21 cellular contexts compared by ENCODE assay signal in genomic region chr11:73173755-73174494, GRCh38. TPM values are rescaled to one million over a fixed set of nuclear protein-coding genes. Genes with fewer than 3 reads are reported as not detected.
A peak's percentile ranks its signal among the peaks of the same experiment; 100 is the strongest.
DNase-seq lines count a peak whose midpoint lies in the region; ATAC-seq lines count a peak whose summit lies in the region.
"Had no signal": no experiment of that assay in that cellular context is flagged by ENCODE, and none has a peak within 500 bp of the region (broad histone marks: within the 10 kb centered on the region; RNA-seq: fewer than 3 reads in every experiment).

No MANE protein-coding gene starts in this region.

- H3K27ac Mint-ChIP-seq in CD4-positive, CD25-positive, alpha-beta regulatory T cell: peak overlapping the region in 2 of 3 donors; percentile 65 to 81
- peak overlapping the region; percentile 39 to 70 for H3K27ac Mint-ChIP-seq in effector memory CD8-positive, alpha-beta T cell
- peak overlapping the region in 1 of 2 donors; percentile 51 for H3K27ac Mint-ChIP-seq in natural killer cell treated with Interleukin-12 subunit alpha and Interleukin-12 subunit beta and Interleukin-15 and Interleukin-18, amount 100 ng/mL, for 72 hours
- H3K27ac Mint-ChIP-seq: activated naive CD4-positive, alpha-beta T cell treated with anti-CD3 and anti-CD28 coated beads, Interleukin-2, amount 50 U/mL, for 72 hours; type B pancreatic cell had no signal

- no peak overlapping the region for H3K4me3 Mint-ChIP-seq in CD4-positive, CD25-positive, alpha-beta regulatory T cell
- H3K4me3 Mint-ChIP-seq in effector memory CD8-positive, alpha-beta T cell: no peak overlapping the region
- H3K4me3 Mint-ChIP-seq in natural killer cell treated with Interleukin-12 subunit alpha and Interleukin-12 subunit beta and Interleukin-15 and Interleukin-18, amount 100 ng/mL, for 72 hours: no peak overlapping the region
- H3K4me3 Mint-ChIP-seq: type B pancreatic cell had no signal

- H3K27me3 ChIP-seq in CD4-positive, CD25-positive, alpha-beta regulatory T cell (ENCODE audit: control insufficient read depth, insufficient read depth, low read length): no peaks in the 10 kb centered on the region
- no peaks in the 10 kb centered on the region for H3K27me3 ChIP-seq in skeletal muscle tissue (ENCODE audit: control insufficient read depth in 3 of 3, insufficient read depth in 3 of 3, low read length in 3 of 3)
- H3K27me3 ChIP-seq: dorsolateral prefrontal cortex, hepatocyte had no signal

- H3K36me3 ChIP-seq in CD4-positive, CD25-positive, alpha-beta regulatory T cell (ENCODE audit: control insufficient read depth, insufficient read depth, low read length): no peaks in the 10 kb centered on the region
- no peaks in the 10 kb centered on the region for H3K36me3 ChIP-seq in skeletal muscle tissue (ENCODE audit: control insufficient read depth in 3 of 3, insufficient read depth in 3 of 3, low read length in 3 of 3)

- no peaks in the 10 kb centered on the region for H3K36me3 Mint-ChIP-seq in CD4-positive, CD25-positive, alpha-beta regulatory T cell
- H3K36me3 Mint-ChIP-seq in effector memory CD8-positive, alpha-beta T cell (ENCODE audit: insufficient read depth): no peaks in the 10 kb centered on the region
- H3K36me3 Mint-ChIP-seq in natural killer cell treated with Interleukin-12 subunit alpha and Interleukin-12 subunit beta and Interleukin-15 and Interleukin-18, amount 100 ng/mL, for 72 hours: no peaks in the 10 kb centered on the region
- H3K36me3 Mint-ChIP-seq: activated naive CD4-positive, alpha-beta T cell treated with anti-CD3 and anti-CD28 coated beads, Interleukin-2, amount 50 U/mL, for 72 hours; type B pancreatic cell had no signal

- H3K9ac ChIP-seq in skeletal muscle tissue (ENCODE audit: low read depth in 1 of 3, low read length in 3 of 3): peak overlapping the region in 2 of 3 donors; percentile 36 to 69

- H3K27ac ChIP-seq in CD4-positive, CD25-positive, alpha-beta regulatory T cell (ENCODE audit: insufficient read depth, low read length, poor library complexity, severe bottlenecking): no peak overlapping the region
- no peak overlapping the region for H3K27ac ChIP-seq in skeletal muscle tissue (ENCODE audit: low read depth, low read length)
- H3K27ac ChIP-seq: dorsolateral prefrontal cortex, hepatocyte had no signal

- no peaks in the 10 kb centered on the region for H3K9me3 ChIP-seq in CD4-positive, CD25-positive, alpha-beta regulatory T cell (ENCODE audit: control insufficient read depth in 2 of 2, low read length in 2 of 2)
- H3K9me3 ChIP-seq in skeletal muscle tissue (ENCODE audit: control insufficient read depth in 3 of 3, low read length in 3 of 3): no peaks in the 10 kb centered on the region

- H3K9me3 Mint-ChIP-seq in CD4-positive, CD25-positive, alpha-beta regulatory T cell: peaks cover 0 to 4% (median 0%) of the 10 kb centered on the region in 7 donors
- no peaks in the 10 kb centered on the region for H3K9me3 Mint-ChIP-seq in effector memory CD8-positive, alpha-beta T cell
- H3K9me3 Mint-ChIP-seq in natural killer cell treated with Interleukin-12 subunit alpha and Interleukin-12 subunit beta and Interleukin-15 and Interleukin-18, amount 100 ng/mL, for 72 hours: no peaks in the 10 kb centered on the region
- H3K9me3 Mint-ChIP-seq: activated naive CD4-positive, alpha-beta T cell treated with anti-CD3 and anti-CD28 coated beads, Interleukin-2, amount 50 U/mL, for 72 hours; type B pancreatic cell had no signal

- DNase-seq in CD4-positive, CD25-positive, alpha-beta regulatory T cell: no peak
- no peak for DNase-seq in effector memory CD8-positive, alpha-beta T cell
- DNase-seq in left lobe of liver (ENCODE audit: low spot score): peak; percentile 94
- DNase-seq in GF-D8 (lab: John Stamatoyannopoulos, UW): no peak
- DNase-seq in natural killer cell treated with Interleukin-12 subunit alpha and Interleukin-12 subunit beta and Interleukin-15 and Interleukin-18, amount 100 ng/mL, for 72 hours (ENCODE audit: low spot score): no peak
- no peak for DNase-seq in GM19238 (ENCODE audit: insufficient read length, low spot score)
- DNase-seq in mesenteric fat pad (ENCODE audit: low spot score): no peak
- DNase-seq: activated CD4-positive, alpha-beta T cell treated with anti-CD3 and anti-CD28 coated beads, Interleukin-2, amount 50 U/mL, for 1 hour; activated T-cell treated with anti-CD3 and anti-CD28 coated beads for 4 hours; C1 segment of cervical spinal cord; H7; islet precursor cell; Kasumi-1; NCI-H1417 treated with DMSO at 0.1 percent for 48 hours; occipital lobe; stimulated activated CD4-positive, alpha-beta T cell treated with anti-CD3 and anti-CD28 coated beads, Interleukin-4, amount 100 ng/mL, for 24 hours had no signal

- H3K4me3 ChIP-seq in CD4-positive, CD25-positive, alpha-beta regulatory T cell (ENCODE audit: low read depth, low read length): no peak overlapping the region
- H3K4me3 ChIP-seq in skeletal muscle tissue (ENCODE audit: low read length in 3 of 3): no peak overlapping the region
- H3K4me3 ChIP-seq: dorsolateral prefrontal cortex, hepatocyte had no signal

- ATAC-seq in CD4-positive, CD25-positive, alpha-beta regulatory T cell (ENCODE audit: low read depth in 2 of 2): no peak
- no peak for ATAC-seq in effector memory CD8-positive, alpha-beta T cell (replicated peaks)
- ATAC-seq in left lobe of liver: peak; percentile 88
- no peak for ATAC-seq in natural killer cell treated with Interleukin-12 subunit alpha and Interleukin-12 subunit beta and Interleukin-15 and Interleukin-18, amount 100 ng/mL, for 72 hours
- ATAC-seq: activated naive CD4-positive, alpha-beta T cell treated with anti-CD3 and anti-CD28 coated beads, Interleukin-2, amount 50 U/mL, for 72 hours had no signal

- H3K4me1 ChIP-seq in CD4-positive, CD25-positive, alpha-beta regulatory T cell (ENCODE audit: control insufficient read depth, insufficient read depth, low read length, poor library complexity, severe bottlenecking): no peaks in the 10 kb centered on the region
- H3K4me1 ChIP-seq in skeletal muscle tissue (ENCODE audit: control insufficient read depth in 3 of 3, insufficient read depth in 3 of 3, low read length in 3 of 3): peaks cover 23 to 66% (median 62%) of the 10 kb centered on the region in 3 donors

- H3K4me1 Mint-ChIP-seq in CD4-positive, CD25-positive, alpha-beta regulatory T cell: peaks cover 0 to 18% (median 11%) of the 10 kb centered on the region in 4 donors
- H3K4me1 Mint-ChIP-seq in effector memory CD8-positive, alpha-beta T cell (ENCODE audit: low read depth in 2 of 2): peaks cover 0 to 6% of the 10 kb centered on the region in 2 donors
- H3K4me1 Mint-ChIP-seq in natural killer cell treated with Interleukin-12 subunit alpha and Interleukin-12 subunit beta and Interleukin-15 and Interleukin-18, amount 100 ng/mL, for 72 hours (ENCODE audit: low read depth in 2 of 2): peaks cover 11 to 16% of the 10 kb centered on the region in 2 donors

- peaks cover 6% of the 10 kb centered on the region for H3K27me3 Mint-ChIP-seq in CD4-positive, CD25-positive, alpha-beta regulatory T cell
- H3K27me3 Mint-ChIP-seq in effector memory CD8-positive, alpha-beta T cell: peaks cover 0 to 4% of the 10 kb centered on the region in 2 donors
- H3K27me3 Mint-ChIP-seq in natural killer cell treated with Interleukin-12 subunit alpha and Interleukin-12 subunit beta and Interleukin-15 and Interleukin-18, amount 100 ng/mL, for 72 hours: peaks cover 0 to 3% of the 10 kb centered on the region in 2 donors

RNA-seq across cellular contexts. Expression of gene FCHSD2, which starts 31.8 kb away (rescaled TPM):
- total RNA-seq in CD4-positive, CD25-positive, alpha-beta regulatory T cell: 56.6 TPM
- 10 to 100 TPM; 13.5 to 22.8 (median 19.5) TPM for polyA plus RNA-seq in CD4-positive, CD25-positive, alpha-beta regulatory T cell
- 19.2 TPM for total RNA-seq in left lobe of liver
- total RNA-seq in skeletal muscle tissue: 19.8 TPM
- 10 to 100 TPM; 58.8 to 77.3 TPM for total RNA-seq in natural killer cell treated with Interleukin-12 subunit alpha and Interleukin-12 subunit beta and Interleukin-15 and Interleukin-18, amount 100 ng/mL, for 72 hours
- 54.9 TPM for total RNA-seq in mesenteric fat pad

RNA-seq across cellular contexts. Expression of gene P2RY2, which starts 44.2 kb away (rescaled TPM):
- not detected for total RNA-seq in CD4-positive, CD25-positive, alpha-beta regulatory T cell
- polyA plus RNA-seq in CD4-positive, CD25-positive, alpha-beta regulatory T cell: not detected
- total RNA-seq in left lobe of liver (6.0 TPM), skeletal muscle tissue (1.0 TPM), mesenteric fat pad (1.4 TPM)
- total RNA-seq in natural killer cell treated with Interleukin-12 subunit alpha and Interleukin-12 subunit beta and Interleukin-15 and Interleukin-18, amount 100 ng/mL, for 72 hours: under 1 TPM in 1 of 2 donors, not detected in 1; 0.20 TPM
- total RNA-seq: activated naive CD4-positive, alpha-beta T cell treated with anti-CD3 and anti-CD28 coated beads, Interleukin-2, amount 50 U/mL, for 72 hours; occipital lobe had no signal
